In the genomic region with DNA sequence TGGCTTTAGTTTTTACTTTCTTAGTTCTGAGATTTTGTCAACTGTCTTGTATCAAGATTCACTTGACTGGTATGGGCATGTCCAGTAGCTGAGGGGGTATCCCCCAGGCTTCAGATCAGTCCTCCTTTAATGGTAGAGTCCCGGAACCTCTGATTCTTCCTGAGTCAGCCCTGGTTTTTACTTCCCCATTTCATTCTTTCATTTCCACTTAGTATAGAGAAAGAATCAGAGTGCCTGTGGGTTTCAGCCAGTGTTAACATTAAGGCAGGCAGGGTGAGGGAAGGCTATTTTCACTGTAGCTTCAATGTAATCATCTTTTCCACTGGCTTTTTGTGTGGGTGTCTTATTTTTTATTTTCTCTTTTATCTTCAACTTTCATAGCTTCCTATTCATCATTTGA, we compare ENCODE assay signal across 11 cellular contexts. TPM values are rescaled to one million over a fixed set of nuclear protein-coding genes. Genes with fewer than 3 reads are reported as not detected.
DNase-seq lines count a peak whose midpoint lies in the region; ATAC-seq and TF ChIP-seq lines count a peak whose summit lies in the region.
"Had no signal": no experiment of that assay in that cellular context is flagged by ENCODE, and none has a peak within 500 bp of the region (broad histone marks: within the 10 kb centered on the region; RNA-seq: fewer than 3 reads in every experiment).

No MANE protein-coding gene starts in this region.

- DNase-seq in GM13976 (ENCODE audit: low spot score) (peak; percentile 70), activated B cell treated with CpG ODN at 0.5 μM for 24 hours (no peak), kidney glomerular epithelial cell (lab: John Stamatoyannopoulos, UW) (no peak), DMS 273 treated with DMSO at 0.1 percent for 48 hours (lab: John Stamatoyannopoulos, UW) (no peak), NCI-H2196 treated with DMSO at 0.1 percent for 48 hours (lab: John Stamatoyannopoulos, UW; ENCODE audit: unreplicated experiment) (no peak), NCI-H2029 treated with DMSO at 0.1 percent for 48 hours (lab: John Stamatoyannopoulos, UW) (no peak)
- DNase-seq: body of pancreas had no signal

- H3K27ac Mint-ChIP-seq in activated B cell treated with CpG ODN at 0.5 μM for 24 hours = peak overlapping the region; percentile 88

- H3K9me3 Mint-ChIP-seq in activated B cell treated with CpG ODN at 0.5 μM for 24 hours = peaks cover 2% of the 10 kb centered on the region

- peak overlapping the region; percentile 76 for H3K4me3 Mint-ChIP-seq in activated B cell treated with CpG ODN at 0.5 μM for 24 hours

- TF ChIP-seq CTCF in GM13976 (IDR thresholded peaks at IDR 0.05; ENCODE audit: borderline replicate concordance, control extremely low read depth, extremely low read depth, insufficient read depth, missing control alignments) (no peak), activated B cell treated with CpG ODN at 0.5 μM for 24 hours (IDR thresholded peaks at IDR 0.05) (no peak)

- CTCF ChIA-PET in activated B cell treated with CpG ODN at 0.5 μM for 24 hours (lab: Charles Lee) = interaction anchor here (0.8 to 1.3 kb wide), 5 partner anchors 8 to 767 kb away, joined by 3 to 7 read pairs (median 5); a partner anchor contains a TSS

- H3K36me3 Mint-ChIP-seq in activated B cell treated with CpG ODN at 0.5 μM for 24 hours (ENCODE audit: low read depth) = no peaks in the 10 kb centered on the region

- H3K27me3 Mint-ChIP-seq in activated B cell treated with CpG ODN at 0.5 μM for 24 hours = no peaks in the 10 kb centered on the region

- POLR2A ChIA-PET in activated B cell treated with CpG ODN at 0.5 μM for 24 hours (lab: Charles Lee) = interaction anchor here (0.7 to 3.3 kb wide), 6 partner anchors 8 to 532 kb away, joined by 3 to 57 read pairs (median 6); a partner anchor contains a TSS

- ATAC-seq in GM19455 (IDR thresholded peaks at IDR 0.05; ENCODE audit: unreplicated experiment) (peak; percentile 98), HG03159 (IDR thresholded peaks at IDR 0.05; ENCODE audit: unreplicated experiment) (peak; percentile 99), activated B cell treated with CpG ODN at 0.5 μM for 24 hours (ENCODE audit: low read depth) (peak; percentile 95)
- ATAC-seq: body of pancreas, left lobe of liver, Panc1 had no signal

- intact Hi-C loops in activated B cell treated with CpG ODN at 0.5 μM for 24 hours (cut with micrococcal nuclease) = loop anchor here (1.0 to 10.0 kb wide), 8 partner anchors 9 to 902 kb away; a partner anchor contains a TSS

- peaks cover 29% of the 10 kb centered on the region for H3K4me1 Mint-ChIP-seq in activated B cell treated with CpG ODN at 0.5 μM for 24 hours

- in situ Hi-C loops in GM13976 (cut with MboI; ENCODE audit: low sequenced_read_pairs, unreplicated experiment) = no loop called here

RNA-seq across cellular contexts. Expression of a gene that starts 8.3 kb away (rescaled TPM):
- total RNA-seq in activated B cell treated with CpG ODN at 0.5 μM for 24 hours = 35.7 and 44.4 TPM in 2 replicates

RNA-seq across cellular contexts. Expression of a gene that starts 44.2 kb away (rescaled TPM):
- not detected in 2 replicates for total RNA-seq in activated B cell treated with CpG ODN at 0.5 μM for 24 hours
- total RNA-seq: body of pancreas, left lobe of liver had no signal
